In the genomic region with DNA sequence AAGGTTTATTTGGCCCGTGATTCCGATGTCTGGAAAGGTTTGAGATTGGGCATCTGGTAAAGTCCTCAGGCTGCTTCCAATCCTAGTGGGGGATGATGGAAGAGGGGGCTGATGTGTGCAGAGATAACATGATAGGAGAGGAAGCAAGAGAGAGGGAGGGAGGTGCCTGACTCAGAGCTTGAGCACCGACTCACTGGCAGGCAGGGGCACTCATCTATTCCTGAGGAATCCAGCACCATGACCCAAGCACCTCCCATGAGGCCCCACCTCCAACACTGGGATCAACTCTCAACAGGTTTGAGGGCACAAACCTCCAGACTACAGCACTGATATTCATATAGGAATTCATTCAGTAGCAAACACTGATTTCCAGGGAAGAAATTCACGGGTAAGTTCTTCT, we compare ENCODE assay signal across 31 cellular contexts. TPM values are rescaled to one million over a fixed set of nuclear protein-coding genes. Genes with fewer than 3 reads are reported as not detected.
A peak's percentile ranks its signal among the peaks of the same experiment; 100 is the strongest.
DNase-seq lines count a peak whose midpoint lies in the region; ATAC-seq and TF ChIP-seq lines count a peak whose summit lies in the region.
"Had no signal": no experiment of that assay in that cellular context is flagged by ENCODE, and none has a peak within 500 bp of the region (broad histone marks: within the 10 kb centered on the region; RNA-seq: fewer than 3 reads in every experiment).

No MANE protein-coding gene starts in this region.

- POLR2A ChIA-PET in CD8-positive, alpha-beta memory T cell (lab: Charles Lee), result no interaction called here
- POLR2A ChIA-PET in naive thymus-derived CD4-positive, alpha-beta T cell (lab: Charles Lee), result interaction anchor here (0.7 kb wide), 1 partner anchor 61 kb away, joined by 5 read pairs; no protein-coding TSS in a partner anchor

- intact Hi-C loops in naive thymus-derived CD4-positive, alpha-beta T cell (cut with micrococcal nuclease), result loop anchor here in 1 of 2 donors (2.0 kb wide), 1 partner anchor 14 kb away; no protein-coding TSS in a partner anchor
- intact Hi-C loops in lower leg skin (cut with DNase I; ENCODE audit: low total_unique reads), result no loop called here

- H3K27ac Mint-ChIP-seq in CD8-positive, alpha-beta memory T cell, result peak overlapping the region; percentile 1 to 92 (median 45)
- peak overlapping the region; percentile 42 for H3K27ac Mint-ChIP-seq in central memory CD8-positive, alpha-beta T cell (ENCODE audit: low read depth)
- H3K27ac Mint-ChIP-seq in naive thymus-derived CD4-positive, alpha-beta T cell, result peak overlapping the region in 8 of 9 donors; percentile 1 to 55 (median 38)
- H3K27ac Mint-ChIP-seq: activated CD4-positive, alpha-beta T cell treated with anti-CD3 and anti-CD28 coated beads for 36 hours; IgD-negative memory B cell; stimulated activated naive B cell treated with anti-CD40 and anti-IgM and Interleukin-4, amounts not matched to agents 10 μg/mL and 1 μg/mL and 100 μg/mL, for 72 hours had no signal

- H3K27ac ChIP-seq in CD8-positive, alpha-beta memory T cell (ENCODE audit: low read depth, low read length), result no peak overlapping the region
- no peak overlapping the region for H3K27ac ChIP-seq in naive thymus-derived CD4-positive, alpha-beta T cell (ENCODE audit: low read depth, low read length)
- H3K27ac ChIP-seq: epithelial cell of prostate, psoas muscle, suprapubic skin had no signal

- CTCF ChIA-PET in CD8-positive, alpha-beta memory T cell (lab: Charles Lee), result no interaction called here
- CTCF ChIA-PET in naive thymus-derived CD4-positive, alpha-beta T cell (lab: Charles Lee), result interaction anchor here (0.8 kb wide), 1 partner anchor 11 kb away, joined by 3 read pairs; a partner anchor contains a TSS

- peak overlapping the region in 1 of 7 donors; percentile 2 for H3K4me3 Mint-ChIP-seq in CD8-positive, alpha-beta memory T cell
- no peak overlapping the region for H3K4me3 Mint-ChIP-seq in central memory CD8-positive, alpha-beta T cell
- H3K4me3 Mint-ChIP-seq in naive thymus-derived CD4-positive, alpha-beta T cell, result no peak overlapping the region
- H3K4me3 Mint-ChIP-seq: activated CD4-positive, alpha-beta T cell treated with anti-CD3 and anti-CD28 coated beads for 36 hours; IgD-negative memory B cell; stimulated activated naive B cell treated with anti-CD40 and anti-IgM and Interleukin-4, amounts not matched to agents 10 μg/mL and 1 μg/mL and 100 μg/mL, for 72 hours had no signal

- no peak for TF ChIP-seq CTCF in lower leg skin (IDR thresholded peaks at IDR 0.05)

- 54 to 58% methylated on average over 4 of the region's 4 CpGs for WGBS in lower leg skin, 2 donors

- no peak overlapping the region for H3K4me3 ChIP-seq in CD8-positive, alpha-beta memory T cell (ENCODE audit: low read length)
- no peak overlapping the region for H3K4me3 ChIP-seq in naive thymus-derived CD4-positive, alpha-beta T cell (ENCODE audit: low read length)
- no peak overlapping the region for H3K4me3 ChIP-seq in lower leg skin (ENCODE audit: low read depth, poor library complexity, severe bottlenecking)
- H3K4me3 ChIP-seq: psoas muscle, suprapubic skin had no signal

- no peaks in the 10 kb centered on the region for H3K36me3 ChIP-seq in CD8-positive, alpha-beta memory T cell (ENCODE audit: insufficient read depth, low read length)
- H3K36me3 ChIP-seq in naive thymus-derived CD4-positive, alpha-beta T cell (ENCODE audit: control insufficient read depth in 2 of 3, insufficient read depth in 3 of 3, low read length in 3 of 3), result no peaks in the 10 kb centered on the region
- H3K36me3 ChIP-seq: BE2C, suprapubic skin had no signal

- peaks cover 0 to 4% (median 1%) of the 10 kb centered on the region in 3 donors for H3K36me3 Mint-ChIP-seq in CD8-positive, alpha-beta memory T cell
- peaks cover 3% of the 10 kb centered on the region for H3K36me3 Mint-ChIP-seq in central memory CD8-positive, alpha-beta T cell (ENCODE audit: insufficient read depth)
- H3K36me3 Mint-ChIP-seq in naive thymus-derived CD4-positive, alpha-beta T cell, result peaks cover 0 to 2% (median 0%) of the 10 kb centered on the region in 5 donors
- H3K36me3 Mint-ChIP-seq: stimulated activated naive B cell treated with anti-CD40 and anti-IgM and Interleukin-4, amounts not matched to agents 10 μg/mL and 1 μg/mL and 100 μg/mL, for 72 hours had no signal

- H3K4me1 ChIP-seq in CD8-positive, alpha-beta memory T cell (ENCODE audit: insufficient read depth, low read length), result peaks cover 72% of the 10 kb centered on the region
- peaks cover 52 to 75% of the 10 kb centered on the region in 2 donors for H3K4me1 ChIP-seq in naive thymus-derived CD4-positive, alpha-beta T cell (ENCODE audit: control insufficient read depth in 2 of 2, insufficient read depth in 2 of 2, low read length in 2 of 2)
- H3K4me1 ChIP-seq: BE2C, Caco-2, psoas muscle had no signal

- H3K9me3 Mint-ChIP-seq in CD8-positive, alpha-beta memory T cell, result no peaks in the 10 kb centered on the region
- no peaks in the 10 kb centered on the region for H3K9me3 Mint-ChIP-seq in central memory CD8-positive, alpha-beta T cell
- H3K9me3 Mint-ChIP-seq in naive thymus-derived CD4-positive, alpha-beta T cell, result peaks cover 0 to 5% (median 0%) of the 10 kb centered on the region in 11 donors

- H3K4me1 Mint-ChIP-seq in CD8-positive, alpha-beta memory T cell, result peaks cover 42 to 63% (median 46%) of the 10 kb centered on the region in 3 donors
- H3K4me1 Mint-ChIP-seq in central memory CD8-positive, alpha-beta T cell, result peaks cover 42% of the 10 kb centered on the region
- peaks cover 41 to 57% (median 50%) of the 10 kb centered on the region in 7 donors for H3K4me1 Mint-ChIP-seq in naive thymus-derived CD4-positive, alpha-beta T cell

- DNase-seq in CD8-positive, alpha-beta memory T cell, result no peak
- peak; percentile 9 for DNase-seq in M059J (ENCODE audit: low read depth)
- DNase-seq in central memory CD8-positive, alpha-beta T cell (ENCODE audit: low spot score in 2 of 2), result no peak
- no peak for DNase-seq in naive thymus-derived CD4-positive, alpha-beta T cell
- DNase-seq in activated CD4-positive, CD25-positive, alpha-beta regulatory T cell treated with anti-CD3 and anti-CD28 coated beads, Interleukin-2, amount 50 U/mL, for 72 hours, result no peak
- no peak for DNase-seq in lower leg skin (ENCODE audit: low spot score in 2 of 2)
- no peak for DNase-seq in hepatic stellate cell (ENCODE audit: low spot score)
- DNase-seq: ACHN; activated CD4-positive, alpha-beta T cell treated with anti-CD3 and anti-CD28 coated beads for 36 hours; activated CD8-positive, alpha-beta memory T cell treated with anti-CD3 and anti-CD28 coated beads for 24 hours; activated effector memory CD4-positive, alpha-beta T cell treated with anti-CD3 and anti-CD28 coated beads, Interleukin-2, amount 50 U/mL, for 16 hours; activated T-cell treated with anti-CD3 and anti-CD28 coated beads, Interleukin-2, amount 50 U/mL, for 1 hour; BE2C; Caco-2; cerebellar nuclear complex; DMS79 treated with DMSO at 0.1 percent for 48 hours; glutamatergic neuron; kidney glomerular epithelial cell; NCI-H1417; NCI-H2029 treated with DMSO at 0.1 percent for 48 hours; NCI-H526 treated with DMSO at 0.1 percent for 48 hours; psoas muscle; SIG-M5; stimulated activated CD4-positive, alpha-beta T cell treated with anti-CD3 and anti-CD28 coated beads, Interleukin-4, amount 100 ng/mL, for 4 hours; stimulated activated naive B cell treated with anti-CD40 and anti-IgM and Interleukin-4, amounts not matched to agents 10 μg/mL and 1 μg/mL and 100 μg/mL, for 72 hours had no signal

- no peaks in the 10 kb centered on the region for H3K27me3 Mint-ChIP-seq in CD8-positive, alpha-beta memory T cell
- no peaks in the 10 kb centered on the region for H3K27me3 Mint-ChIP-seq in central memory CD8-positive, alpha-beta T cell
- H3K27me3 Mint-ChIP-seq in naive thymus-derived CD4-positive, alpha-beta T cell, result peaks cover 0 to 7% (median 0%) of the 10 kb centered on the region in 5 donors
- H3K27me3 Mint-ChIP-seq: activated CD4-positive, alpha-beta T cell treated with anti-CD3 and anti-CD28 coated beads for 36 hours had no signal

- H3K27me3 ChIP-seq in CD8-positive, alpha-beta memory T cell (ENCODE audit: insufficient read depth, low read length, poor library complexity, severe bottlenecking), result no peaks in the 10 kb centered on the region
- H3K27me3 ChIP-seq in naive thymus-derived CD4-positive, alpha-beta T cell (ENCODE audit: control insufficient read depth in 2 of 2, insufficient read depth in 2 of 2, low read length in 2 of 2), result no peaks in the 10 kb centered on the region

- ATAC-seq in central memory CD8-positive, alpha-beta T cell (replicated peaks; ENCODE audit: extremely low read depth, poor library complexity, severe bottlenecking), result no peak
- no peak for ATAC-seq in naive thymus-derived CD4-positive, alpha-beta T cell
- ATAC-seq in GM21825 (IDR thresholded peaks at IDR 0.05; ENCODE audit: unreplicated experiment), result no peak
- ATAC-seq: activated CD4-positive, alpha-beta T cell treated with anti-CD3 and anti-CD28 coated beads for 36 hours; psoas muscle; stimulated activated naive B cell treated with anti-CD40 and anti-IgM and Interleukin-4, amounts not matched to agents 10 μg/mL and 1 μg/mL and 100 μg/mL, for 72 hours had no signal

- no peak for TF ChIP-seq POLR2A in lower leg skin (IDR thresholded peaks at IDR 0.05)

- H3K9me3 ChIP-seq in CD8-positive, alpha-beta memory T cell (ENCODE audit: low read length), result no peaks in the 10 kb centered on the region
- no peaks in the 10 kb centered on the region for H3K9me3 ChIP-seq in naive thymus-derived CD4-positive, alpha-beta T cell (ENCODE audit: control insufficient read depth in 2 of 3, low read length in 3 of 3)
- H3K9me3 ChIP-seq: BE2C, Caco-2, psoas muscle, suprapubic skin had no signal

RNA-seq across cellular contexts. Expression of a gene that starts 5.6 kb away (rescaled TPM):
- under 1 TPM; 0.46 to 0.93 TPM for total RNA-seq in CD8-positive, alpha-beta memory T cell
- polyA plus RNA-seq in CD8-positive, alpha-beta memory T cell, result 3.6 TPM
- 0.27 TPM in 1 of 2 replicates, not detected in the other for total RNA-seq in M059J (2014; rRNA removed; shearing (Covaris generic))
- 10 to 100 TPM in 1 of 5 experiments, 1 to 10 TPM in 3, under 1 TPM in 1; 0.34 to 26.8 (median 2.2) TPM for total RNA-seq in naive thymus-derived CD4-positive, alpha-beta T cell
- under 1 TPM; 0.46 to 0.69 TPM for polyA plus RNA-seq in naive thymus-derived CD4-positive, alpha-beta T cell
- 1 to 10 TPM in 2 of 4 donors, under 1 TPM in 2; 0.15 to 2.7 (median 1.2) TPM for total RNA-seq in lower leg skin
- total RNA-seq: Caco-2 had no signal

RNA-seq across cellular contexts. Expression of a gene that starts 10.9 kb away (rescaled TPM):
- total RNA-seq in CD8-positive, alpha-beta memory T cell, result 10 to 100 TPM; 11.0 to 13.4 TPM
- polyA plus RNA-seq in CD8-positive, alpha-beta memory T cell, result 8.8 TPM
- total RNA-seq in M059J (2014; rRNA removed; shearing (Covaris generic)), result 1.4 and 9.7 TPM in 2 replicates
- 10 to 100 TPM in 3 of 5 experiments, 1 to 10 TPM in 2; 3.3 to 11.8 (median 10.5) TPM for total RNA-seq in naive thymus-derived CD4-positive, alpha-beta T cell
- 1 to 10 TPM; 3.0 to 6.3 TPM for polyA plus RNA-seq in naive thymus-derived CD4-positive, alpha-beta T cell
- 10 to 100 TPM; 11.3 to 18.1 (median 16.7) TPM for total RNA-seq in lower leg skin

RNA-seq across cellular contexts. Expression of a gene that starts 23.0 kb away (rescaled TPM):
- under 1 TPM; 0.42 to 0.46 TPM for total RNA-seq in CD8-positive, alpha-beta memory T cell
- 2.5 TPM for polyA plus RNA-seq in CD8-positive, alpha-beta memory T cell
- total RNA-seq in M059J (2014; rRNA removed; shearing (Covaris generic)), result not detected in 2 replicates
- 10 to 100 TPM in 1 of 5 experiments, under 1 TPM in 3, not detected in 1; 0.67 to 10.3 (median 0.83) TPM for total RNA-seq in naive thymus-derived CD4-positive, alpha-beta T cell
- polyA plus RNA-seq in naive thymus-derived CD4-positive, alpha-beta T cell, result under 1 TPM in 1 of 2 donors, not detected in 1; 0.25 TPM
- total RNA-seq in lower leg skin, result not detected
- total RNA-seq: activated CD4-positive, alpha-beta T cell treated with anti-CD3 and anti-CD28 coated beads for 36 hours; Caco-2; lung microvascular endothelial cell; suprapubic skin had no signal
- polyA plus RNA-seq: IgD-negative memory B cell had no signal

RNA-seq across cellular contexts. Expression of a gene that starts 36.4 kb away (rescaled TPM):
- under 1 TPM; 0.26 to 0.31 TPM for total RNA-seq in CD8-positive, alpha-beta memory T cell
- not detected for polyA plus RNA-seq in CD8-positive, alpha-beta memory T cell
- not detected in 2 replicates for total RNA-seq in M059J (2014; rRNA removed; shearing (Covaris generic))
- under 1 TPM; 0.34 to 0.92 (median 0.66) TPM for total RNA-seq in naive thymus-derived CD4-positive, alpha-beta T cell
- polyA plus RNA-seq in naive thymus-derived CD4-positive, alpha-beta T cell, result not detected
- 10 to 100 TPM in 3 of 4 donors, 1 to 10 TPM in 1; 8.3 to 18.3 (median 12.2) TPM for total RNA-seq in lower leg skin
- total RNA-seq: Caco-2, lung microvascular endothelial cell, psoas muscle, urinary bladder had no signal
- polyA plus RNA-seq: IgD-negative memory B cell had no signal

RNA-seq across cellular contexts. Expression of a gene that starts 54.2 kb away (rescaled TPM):
- total RNA-seq in CD8-positive, alpha-beta memory T cell, result not detected
- polyA plus RNA-seq in CD8-positive, alpha-beta memory T cell, result not detected
- total RNA-seq in M059J (2014; rRNA removed; shearing (Covaris generic)), result not detected in 2 replicates
- not detected for total RNA-seq in naive thymus-derived CD4-positive, alpha-beta T cell
- not detected for polyA plus RNA-seq in naive thymus-derived CD4-positive, alpha-beta T cell
- total RNA-seq in lower leg skin, result 10 to 100 TPM in 1 of 4 donors, 1 to 10 TPM in 3; 8.6 to 39.1 (median 9.5) TPM
- total RNA-seq: activated CD4-positive, alpha-beta T cell treated with anti-CD3 and anti-CD28 coated beads for 36 hours; Caco-2; lung microvascular endothelial cell; psoas muscle; urinary bladder had no signal
- polyA plus RNA-seq: IgD-negative memory B cell had no signal
